16 cellular contexts compared by ENCODE assay signal in genomic region chr9:19252885-19253219, GRCh38. TPM values are rescaled to one million over a fixed set of nuclear protein-coding genes. Genes with fewer than 3 reads are reported as not detected.
A peak's percentile ranks its signal among the peaks of the same experiment; 100 is the strongest.
DNase-seq lines count a peak whose midpoint lies in the region; ATAC-seq and TF ChIP-seq lines count a peak whose summit lies in the region.
"Had no signal": no experiment of that assay in that cellular context is flagged by ENCODE, and none has a peak within 500 bp of the region (broad histone marks: within the 10 kb centered on the region; RNA-seq: fewer than 3 reads in every experiment).

No MANE protein-coding gene starts in this region.

- H3K9me3 ChIP-seq in left ventricle myocardium inferior (replicated peaks) (no peaks in the 10 kb centered on the region), H9 (ENCODE audit: control insufficient read depth, low read depth, low read length) (no peaks in the 10 kb centered on the region), osteoblast (ENCODE audit: low read depth, low read length) (no peaks in the 10 kb centered on the region), WERI-Rb-1 (ENCODE audit: severe bottlenecking) (no peaks in the 10 kb centered on the region)

- no peaks in the 10 kb centered on the region for H3K23me2 ChIP-seq in H9 (ENCODE audit: insufficient read length, low read depth, low read length, poor library complexity, severe bottlenecking)

- TF ChIP-seq CTCF in left ventricle myocardium inferior (IDR thresholded peaks at IDR 0.05; ENCODE audit: borderline replicate concordance) (no peak), H9 (conservative IDR thresholded peaks at IDR 0.05) (no peak), osteoblast (IDR thresholded peaks at IDR 0.05; ENCODE audit: extremely low read depth, low read depth, low read length) (no peak), WERI-Rb-1 (IDR thresholded peaks at IDR 0.05; ENCODE audit: low read depth, low read length) (no peak)

- H3K4me2 ChIP-seq in H9 (ENCODE audit: insufficient read depth, insufficient read length, low read length) (no peak overlapping the region), osteoblast (ENCODE audit: insufficient read depth, low read length) (no peak overlapping the region)

- peaks cover 0 to 10% (median 5%) of the 10 kb centered on the region in 3 experiments; a peak in 4 of 7 replicates for H3K36me3 Mint-ChIP-seq in H9 (ENCODE audit: insufficient read depth in 1 of 3, low read depth in 3 of 3)
- peaks cover 16% of the 10 kb centered on the region for H3K36me3 Mint-ChIP-seq in effector memory CD8-positive, alpha-beta T cell (ENCODE audit: insufficient read depth)
- H3K36me3 Mint-ChIP-seq in activated CD4-positive, alpha-beta T cell treated with anti-CD3 and anti-CD28 coated beads, Interleukin-2, amount 10 ng/mL, durations not matched to agents 24 days and 14 days (ENCODE audit: low read depth) = peaks cover 12% of the 10 kb centered on the region

- no peak overlapping the region for H3K14ac ChIP-seq in H9 (ENCODE audit: insufficient read depth, low read length)

- H2BK20ac ChIP-seq in H9 (ENCODE audit: low read depth, low read length, poor library complexity, severe bottlenecking) = no peak overlapping the region

- no peak overlapping the region for H3K9ac ChIP-seq in H9 (ENCODE audit: extremely low read depth, insufficient read length, low read length)

- H3K56ac ChIP-seq in H9 (ENCODE audit: insufficient read length, low read depth, low read length) = no peak overlapping the region

- H3K36me3 ChIP-seq in left ventricle myocardium inferior = no peaks in the 10 kb centered on the region
- H3K36me3 ChIP-seq in osteoblast (ENCODE audit: insufficient read depth, low read length) = no peaks in the 10 kb centered on the region
- no peaks in the 10 kb centered on the region for H3K36me3 ChIP-seq in WERI-Rb-1

- ATAC-seq in Right ventricle myocardium inferior (peak; percentile 44), HG02840 (IDR thresholded peaks at IDR 0.05; ENCODE audit: low FRiP score, unreplicated experiment) (no peak)
- ATAC-seq in effector memory CD8-positive, alpha-beta T cell (replicated peaks) = no peak

- intact Hi-C loops in Right ventricle myocardium inferior (cut with DNase I) = no loop called here
- intact Hi-C loops in left ventricle myocardium inferior (cut with micrococcal nuclease) = no loop called here
- intact Hi-C loops in activated CD4-positive, alpha-beta T cell treated with anti-CD3 and anti-CD28 coated beads, Interleukin-2, amount 10 ng/mL, durations not matched to agents 24 days and 14 days (cut with micrococcal nuclease) = no loop called here

- H3K27ac ChIP-seq in left ventricle myocardium inferior (replicated peaks) = no peak overlapping the region
- H3K27ac ChIP-seq in H9 (ENCODE audit: insufficient read length, low read depth, low read length) = no peak overlapping the region
- H3K27ac ChIP-seq in osteoblast (ENCODE audit: low read depth, low read length) = no peak overlapping the region
- no peak overlapping the region for H3K27ac ChIP-seq in WERI-Rb-1
- H3K27ac ChIP-seq: 22Rv1, HL-60 had no signal

- H3K27ac Mint-ChIP-seq in H9 = peak overlapping the region; percentile 31 to 52 (median 44); a peak in 3 of 7 replicates
- H3K27ac Mint-ChIP-seq in effector memory CD8-positive, alpha-beta T cell = peak overlapping the region; percentile 59 to 86
- H3K27ac Mint-ChIP-seq in activated CD4-positive, alpha-beta T cell treated with anti-CD3 and anti-CD28 coated beads, Interleukin-2, amount 10 ng/mL, durations not matched to agents 24 days and 14 days = no peak overlapping the region
- H3K27ac Mint-ChIP-seq: CD14-positive monocyte, HFFc6 had no signal

- no peak overlapping the region for H2AK5ac ChIP-seq in H9 (ENCODE audit: insufficient read length, low read length)

- H3K4me1 ChIP-seq in left ventricle myocardium inferior (peaks cover 38% of the 10 kb centered on the region), H9 (ENCODE audit: insufficient read depth, low read length) (peaks cover 3% of the 10 kb centered on the region; the same call in 1 of the 2 replicates), osteoblast (ENCODE audit: insufficient read depth, low read length) (no peaks in the 10 kb centered on the region)

- no peak overlapping the region for H3K4me3 ChIP-seq in left ventricle myocardium inferior
- no peak overlapping the region for H3K4me3 ChIP-seq in osteoblast (ENCODE audit: insufficient read depth, low read length)
- H3K4me3 ChIP-seq in WERI-Rb-1 (ENCODE audit: low read depth, low read length) = no peak overlapping the region

- no peak overlapping the region for H2AFZ ChIP-seq in H9 (ENCODE audit: low read length)
- no peak overlapping the region for H2AFZ ChIP-seq in osteoblast (ENCODE audit: low read length)

- peaks cover 44 to 46% of the 10 kb centered on the region in 2 experiments for H3K4me1 Mint-ChIP-seq in H9
- H3K4me1 Mint-ChIP-seq in effector memory CD8-positive, alpha-beta T cell (ENCODE audit: low read depth in 2 of 2) = peaks cover 48 to 64% of the 10 kb centered on the region in 2 donors
- peaks cover 9% of the 10 kb centered on the region for H3K4me1 Mint-ChIP-seq in activated CD4-positive, alpha-beta T cell treated with anti-CD3 and anti-CD28 coated beads, Interleukin-2, amount 10 ng/mL, durations not matched to agents 24 days and 14 days

- H3K4me3 Mint-ChIP-seq in H9 = no peak overlapping the region; a peak in 1 of 5 replicates
- H3K4me3 Mint-ChIP-seq in effector memory CD8-positive, alpha-beta T cell = peak overlapping the region in 1 of 2 donors; percentile 33
- no peak overlapping the region for H3K4me3 Mint-ChIP-seq in activated CD4-positive, alpha-beta T cell treated with anti-CD3 and anti-CD28 coated beads, Interleukin-2, amount 10 ng/mL, durations not matched to agents 24 days and 14 days
- H3K4me3 Mint-ChIP-seq: CD14-positive monocyte, HFFc6 had no signal

- no peak overlapping the region for H4K91ac ChIP-seq in H9 (ENCODE audit: insufficient read length, low read depth, low read length)

- no peaks in the 10 kb centered on the region for H3K27me3 Mint-ChIP-seq in H9 (ENCODE audit: low read depth)
- no peaks in the 10 kb centered on the region for H3K27me3 Mint-ChIP-seq in effector memory CD8-positive, alpha-beta T cell
- no peaks in the 10 kb centered on the region for H3K27me3 Mint-ChIP-seq in activated CD4-positive, alpha-beta T cell treated with anti-CD3 and anti-CD28 coated beads, Interleukin-2, amount 10 ng/mL, durations not matched to agents 24 days and 14 days
- H3K27me3 Mint-ChIP-seq: CD8-positive, alpha-beta memory T cell had no signal

- no peak overlapping the region for H2BK12ac ChIP-seq in H9 (ENCODE audit: insufficient read length, low read depth, low read length)

- no peaks in the 10 kb centered on the region for H3K9me3 Mint-ChIP-seq in H9
- no peaks in the 10 kb centered on the region for H3K9me3 Mint-ChIP-seq in effector memory CD8-positive, alpha-beta T cell
- H3K9me3 Mint-ChIP-seq in activated CD4-positive, alpha-beta T cell treated with anti-CD3 and anti-CD28 coated beads, Interleukin-2, amount 10 ng/mL, durations not matched to agents 24 days and 14 days = no peaks in the 10 kb centered on the region
- H3K9me3 Mint-ChIP-seq: CD14-positive monocyte; CD8-positive, alpha-beta memory T cell; HFFc6 had no signal

- H3K79me1 ChIP-seq in H9 (ENCODE audit: insufficient read depth, low read depth, low read length, poor library complexity, severe bottlenecking) = peaks cover 7% of the 10 kb centered on the region

- no peak overlapping the region for H4K5ac ChIP-seq in H9 (ENCODE audit: insufficient read length, low read depth, low read length)

- no peak overlapping the region for H3K4ac ChIP-seq in H9 (ENCODE audit: low read depth, low read length)

- no peak overlapping the region for H4K8ac ChIP-seq in H9 (replicated peaks; ENCODE audit: insufficient read length, low read depth, low read length)

- H3T11ph ChIP-seq in H9 (ENCODE audit: low read length) = no peak overlapping the region

- no CpG with 5 or more reads among the region's 4 CpGs for WGBS in H9 (ENCODE audit: extremely low coverage, insufficient read length, low lambda C conversion rate)

- no peak overlapping the region for H3K18ac ChIP-seq in H9 (ENCODE audit: insufficient read length, low read depth, low read length)

- H3K79me2 ChIP-seq in H9 (ENCODE audit: insufficient read depth, low read length) = peaks cover 6% of the 10 kb centered on the region; the same call in 1 of the 2 replicates
- H3K79me2 ChIP-seq in osteoblast (ENCODE audit: insufficient read depth, low read length) = peaks cover 80% of the 10 kb centered on the region

- no peak overlapping the region for H2BK15ac ChIP-seq in H9 (ENCODE audit: low read depth, low read length)

- H4K20me1 ChIP-seq in H9 (ENCODE audit: control insufficient read depth, insufficient read depth, insufficient read length) (no peaks in the 10 kb centered on the region), osteoblast (ENCODE audit: insufficient read depth, low read length) (peaks cover 32% of the 10 kb centered on the region)

- H2BK5ac ChIP-seq in H9 (ENCODE audit: insufficient read length, low read length) = no peak overlapping the region

- DNase-seq in Right ventricle myocardium inferior (ENCODE audit: missing footprints) = no peak
- DNase-seq in left ventricle myocardium inferior = no peak
- DNase-seq in H9 = no peak
- DNase-seq in effector memory CD8-positive, alpha-beta T cell = no peak
- DNase-seq in osteoblast (ENCODE audit: insufficient read length, low spot score, missing footprints) = peak; percentile 9
- DNase-seq in WERI-Rb-1 = no peak
- DNase-seq in activated CD4-positive, alpha-beta T cell treated with anti-CD3 and anti-CD28 coated beads, Interleukin-2, amount 10 ng/mL, durations not matched to agents 24 days and 14 days = no peak
- DNase-seq: CD8-positive, alpha-beta memory T cell; DMS53; GF-D8; HCEC 1CT; HFFc6 had no signal

- no peak overlapping the region for H2BK120ac ChIP-seq in H9 (ENCODE audit: low read depth, low read length, poor library complexity, severe bottlenecking)

- no peak overlapping the region for H3K23ac ChIP-seq in H9 (ENCODE audit: insufficient read length, low read depth, low read length)

- H3K27me3 ChIP-seq in left ventricle myocardium inferior (ENCODE audit: low read depth) (no peaks in the 10 kb centered on the region), H9 (ENCODE audit: insufficient read depth, low read length) (no peaks in the 10 kb centered on the region), osteoblast (ENCODE audit: insufficient read depth, low read length) (no peaks in the 10 kb centered on the region), WERI-Rb-1 (ENCODE audit: insufficient read depth, low read depth, severe bottlenecking) (no peaks in the 10 kb centered on the region)

RNA-seq across cellular contexts. Expression of gene DENND4C, which starts 22.4 kb away (rescaled TPM):
- total RNA-seq in Right ventricle myocardium inferior (22.0 TPM), left ventricle myocardium inferior (20.8 TPM), H9 (2021) (22.6 and 26.6 TPM in 2 replicates), osteoblast (65.1 and 83.7 TPM in 2 replicates)
- total RNA-seq in activated CD4-positive, alpha-beta T cell treated with anti-CD3 and anti-CD28 coated beads, Interleukin-2, amount 10 ng/mL, durations not matched to agents 24 days and 14 days = 13.6 and 16.8 TPM in 2 replicates
